In the genomic region with DNA sequence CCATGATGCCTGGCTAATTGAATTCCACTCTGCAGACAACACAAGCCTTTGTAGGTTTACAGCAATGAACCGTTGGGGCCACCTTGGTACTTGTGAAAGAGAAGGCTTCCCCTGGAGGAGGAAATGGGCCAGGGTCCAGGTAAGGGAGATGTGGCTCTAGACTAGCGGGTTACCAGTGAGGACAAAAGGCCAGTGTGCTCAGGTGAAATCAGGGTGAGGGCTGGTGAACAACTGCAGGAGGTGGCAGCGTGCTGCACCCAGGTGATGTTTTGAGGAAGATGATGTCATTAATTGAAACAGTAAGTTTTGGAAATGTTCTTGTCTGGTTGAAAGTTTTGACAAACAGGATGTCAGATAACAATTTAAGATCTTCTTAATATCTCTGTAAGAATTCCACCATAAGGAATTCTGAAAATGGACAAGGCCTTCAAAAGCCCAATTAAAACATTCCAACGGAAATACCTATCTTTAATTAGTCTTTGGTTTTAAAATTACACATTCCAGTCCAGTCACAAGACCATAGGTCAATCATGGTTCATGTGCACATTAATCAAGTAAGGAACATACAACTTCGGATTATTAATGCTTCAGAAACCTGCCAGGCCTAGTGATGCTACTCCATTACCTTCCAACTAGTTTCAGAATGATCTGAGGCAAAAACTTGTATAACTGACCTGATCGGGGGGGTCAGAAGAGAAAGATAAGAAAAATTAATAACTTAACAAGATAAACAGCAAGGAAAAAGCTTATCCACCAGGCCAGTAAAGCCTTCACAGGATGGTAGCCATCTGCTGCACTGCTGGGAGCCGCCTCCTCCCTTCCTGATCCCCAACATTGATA, we compare ENCODE assay signal across 31 cellular contexts. TPM values are rescaled to one million over a fixed set of nuclear protein-coding genes. Genes with fewer than 3 reads are reported as not detected.
DNase-seq lines count a peak whose midpoint lies in the region; ATAC-seq, FAIRE-seq and TF ChIP-seq lines count a peak whose summit lies in the region.
"Had no signal": no experiment of that assay in that cellular context is flagged by ENCODE, and none has a peak within 500 bp of the region (broad histone marks: within the 10 kb centered on the region; RNA-seq: fewer than 3 reads in every experiment).

No MANE protein-coding gene starts in this region.

- peak; percentile 70 for ATAC-seq in left ventricle myocardium superior
- ATAC-seq in HepG2 = no peak
- no peak for ATAC-seq in esophagus mucosa
- ATAC-seq in HG03045 (IDR thresholded peaks at IDR 0.05; ENCODE audit: unreplicated experiment) = no peak
- ATAC-seq in upper lobe of left lung (ENCODE audit: low FRiP score in 2 of 2) = no peak
- ATAC-seq: activated CD8-positive, alpha-beta memory T cell treated with anti-CD3 and anti-CD28 coated beads, Interleukin-2, amount 10 ng/mL, durations not matched to agents 7 days and 5 days; naive thymus-derived CD4-positive, alpha-beta T cell had no signal

- H3K4me2 ChIP-seq in HepG2 (ENCODE audit: low read depth, low read length) = no peak overlapping the region
- H3K4me2 ChIP-seq: KMS-11 had no signal

- H3K27ac ChIP-seq in HepG2 (ENCODE audit: extremely low read length, insufficient read depth, low read length) (no peak overlapping the region), upper lobe of left lung (no peak overlapping the region)
- H3K27ac ChIP-seq: KMS-11, ovary, sigmoid colon had no signal

- H3K9me3 Mint-ChIP-seq in activated CD4-positive, alpha-beta memory T cell treated with anti-CD3 and anti-CD28 coated beads, Interleukin-2, amount 10 ng/mL, durations not matched to agents 7 days and 5 days = peaks cover 16% of the 10 kb centered on the region

- H3K27me3 Mint-ChIP-seq in activated CD4-positive, alpha-beta memory T cell treated with anti-CD3 and anti-CD28 coated beads, Interleukin-2, amount 10 ng/mL, durations not matched to agents 7 days and 5 days = no peaks in the 10 kb centered on the region
- H3K27me3 Mint-ChIP-seq: activated CD8-positive, alpha-beta memory T cell treated with anti-CD3 and anti-CD28 coated beads, Interleukin-2, amount 10 ng/mL, durations not matched to agents 7 days and 5 days; activated naive CD4-positive, alpha-beta T cell treated with anti-CD3 and anti-CD28 coated beads, Interleukin-2, amount 10 ng/mL, durations not matched to agents 7 days and 5 days; memory B cell; naive thymus-derived CD4-positive, alpha-beta T cell had no signal

- no peaks in the 10 kb centered on the region for H3K4me1 ChIP-seq in HepG2 (ENCODE audit: insufficient read depth, low read length)
- H3K4me1 ChIP-seq in upper lobe of left lung = no peaks in the 10 kb centered on the region
- H3K4me1 ChIP-seq: sigmoid colon had no signal

- no peak overlapping the region for H3K4me3 Mint-ChIP-seq in activated CD4-positive, alpha-beta memory T cell treated with anti-CD3 and anti-CD28 coated beads, Interleukin-2, amount 10 ng/mL, durations not matched to agents 7 days and 5 days
- H3K4me3 Mint-ChIP-seq: activated CD8-positive, alpha-beta memory T cell treated with anti-CD3 and anti-CD28 coated beads, Interleukin-2, amount 10 ng/mL, durations not matched to agents 7 days and 5 days; activated naive CD4-positive, alpha-beta T cell treated with anti-CD3 and anti-CD28 coated beads, Interleukin-2, amount 10 ng/mL, durations not matched to agents 7 days and 5 days; CD14-positive monocyte; H9; memory B cell; T-helper 1 cell treated with Interleukin-12 subunit alpha and Interleukin-12 subunit beta and Interleukin-4 antibody, amounts not matched to agents 30 μg/mL and 1 μg/mL, for 36 hours had no signal

- DNase-seq in left ventricle myocardium superior (no peak), cardiac septum (ENCODE audit: low spot score) (no peak), SW480 (ENCODE audit: low spot score) (peak; percentile 9), HepG2 (ENCODE audit: low spot score) (no peak), upper lobe of left lung (no peak)
- no peak for DNase-seq in activated CD4-positive, alpha-beta memory T cell treated with anti-CD3 and anti-CD28 coated beads, Interleukin-2, amount 10 ng/mL, durations not matched to agents 7 days and 5 days
- DNase-seq: activated CD4-positive, alpha-beta T cell treated with anti-CD3 and anti-CD28 coated beads for 4 hours; activated CD8-positive, alpha-beta memory T cell treated with anti-CD3 and anti-CD28 coated beads, Interleukin-2, amount 10 ng/mL, durations not matched to agents 7 days and 5 days; activated naive CD4-positive, alpha-beta T cell treated with anti-CD3 and anti-CD28 coated beads, Interleukin-2, amount 10 ng/mL, durations not matched to agents 7 days and 5 days; aorta; cerebellar nuclear complex; erythroblast; H9; hypothalamus; MV-4-11; naive thymus-derived CD4-positive, alpha-beta T cell; NCI-H1694 treated with DMSO at 0.1 percent for 48 hours; NCI-H526 treated with DMSO at 0.1 percent for 48 hours; ovary; SHP77 treated with DMSO at 0.1 percent for 48 hours; sigmoid colon had no signal

- in situ Hi-C loops in HepG2 (cut with HindIII; ENCODE audit: extremely low pct_ligation_motif_present, low pct_unique_long_range_greater_than_20kb) = no loop called here

- no peak overlapping the region for H3K4me3 ChIP-seq in HepG2 (replicated peaks in 1 of 3; ENCODE audit: insufficient read depth in 1 of 3, low read depth in 2 of 3, low read length in 3 of 3)
- no peak overlapping the region for H3K4me3 ChIP-seq in upper lobe of left lung
- H3K4me3 ChIP-seq: ovary, sigmoid colon had no signal

- TF ChIP-seq CTCF in HepG2 (CRISPR knock-in tag; IDR thresholded peaks at IDR 0.05) (no peak), upper lobe of left lung (IDR thresholded peaks at IDR 0.05) (no peak)

- H4K20me1 ChIP-seq in HepG2 (ENCODE audit: insufficient read depth, low read length) = no peaks in the 10 kb centered on the region

- POLR2A ChIA-PET in HepG2 (lab: Yijun Ruan, JAX) = no interaction called here
- POLR2A ChIA-PET in activated CD4-positive, alpha-beta memory T cell treated with anti-CD3 and anti-CD28 coated beads, Interleukin-2, amount 10 ng/mL, durations not matched to agents 7 days and 5 days (lab: Charles Lee) = no interaction called here

- H3K4me1 Mint-ChIP-seq in activated CD4-positive, alpha-beta memory T cell treated with anti-CD3 and anti-CD28 coated beads, Interleukin-2, amount 10 ng/mL, durations not matched to agents 7 days and 5 days = peaks cover 5% of the 10 kb centered on the region
- H3K4me1 Mint-ChIP-seq: CD14-positive monocyte had no signal

- H3K27ac Mint-ChIP-seq in activated CD4-positive, alpha-beta memory T cell treated with anti-CD3 and anti-CD28 coated beads, Interleukin-2, amount 10 ng/mL, durations not matched to agents 7 days and 5 days = no peak overlapping the region
- H3K27ac Mint-ChIP-seq: activated CD8-positive, alpha-beta memory T cell treated with anti-CD3 and anti-CD28 coated beads, Interleukin-2, amount 10 ng/mL, durations not matched to agents 7 days and 5 days; activated naive CD4-positive, alpha-beta T cell treated with anti-CD3 and anti-CD28 coated beads, Interleukin-2, amount 10 ng/mL, durations not matched to agents 7 days and 5 days; H9; memory B cell; T-helper 1 cell treated with Interleukin-12 subunit alpha and Interleukin-12 subunit beta and Interleukin-4 antibody, amounts not matched to agents 30 μg/mL and 1 μg/mL, for 36 hours had no signal

- H3K9me3 ChIP-seq in HepG2 (ENCODE audit: low read length) (peaks cover 26% of the 10 kb centered on the region), upper lobe of left lung (peaks cover 0 to 8% (median 7%) of the 10 kb centered on the region in 4 donors)
- H3K9me3 ChIP-seq: ovary, sigmoid colon had no signal

- TF ChIP-seq POLR2A in HepG2 (IDR thresholded peaks at IDR 0.05; ENCODE audit: insufficient read depth in 1 of 2, low read depth in 2 of 2, low read length in 2 of 2) (no peak), upper lobe of left lung (IDR thresholded peaks at IDR 0.05) (no peak)

- no peak for TF ChIP-seq RAD21 in HepG2 (CRISPR knock-in tag; IDR thresholded peaks at IDR 0.05)

- no peak overlapping the region for H2AFZ ChIP-seq in HepG2 (ENCODE audit: low read length)

- no TSS peak for BruUV-seq in HepG2 (replicated peaks; lab: Mats Ljungman, UMichigan)

- FAIRE-seq in HepG2 (lab: Jason Lieb, UNC) = no peak
- FAIRE-seq: frontal cortex, GM18507, keratinocyte had no signal

- H3K9ac ChIP-seq in HepG2 (ENCODE audit: insufficient read depth, low read depth, low read length) = no peak overlapping the region
- H3K9ac ChIP-seq: KMS-11 had no signal

- no peak for TF ChIP-seq EP300 in HepG2 (IDR thresholded peaks at IDR 0.05; ENCODE audit: low read depth in 2 of 2, low read length in 2 of 2)
- no peak for TF ChIP-seq EP300 in HepG2 (CRISPR knock-in tag; IDR thresholded peaks at IDR 0.05; ENCODE audit: borderline replicate concordance)
- no peak for TF ChIP-seq EP300 in upper lobe of left lung (IDR thresholded peaks at IDR 0.05)

- no peaks in the 10 kb centered on the region for H3K36me3 ChIP-seq in HepG2 (replicated peaks in 1 of 2; ENCODE audit: control insufficient read depth in 1 of 2, insufficient read depth in 2 of 2, low read length in 2 of 2)
- peaks cover 0 to 6% (median 0%) of the 10 kb centered on the region in 4 donors for H3K36me3 ChIP-seq in upper lobe of left lung
- H3K36me3 ChIP-seq: ovary had no signal

- intact Hi-C loops in left ventricle myocardium superior (cut with micrococcal nuclease) (no loop called here), cardiac septum (cut with DNase I) (no loop called here), HepG2 (cut with micrococcal nuclease; ENCODE audit: unreplicated experiment) (no loop called here)

- peaks cover 29% of the 10 kb centered on the region for H3K36me3 Mint-ChIP-seq in activated CD4-positive, alpha-beta memory T cell treated with anti-CD3 and anti-CD28 coated beads, Interleukin-2, amount 10 ng/mL, durations not matched to agents 7 days and 5 days (ENCODE audit: low read depth)
- H3K36me3 Mint-ChIP-seq: CD14-positive monocyte had no signal

- H3K79me2 ChIP-seq in HepG2 (ENCODE audit: insufficient read depth, low read length) = no peaks in the 10 kb centered on the region

- 4% methylated on average over 7 of the region's 7 CpGs for WGBS in HepG2 (ENCODE audit: low lambda C conversion rate)
- WGBS in upper lobe of left lung, 2 donors = 64 to 75% methylated on average over 7 of the region's 7 CpGs

- CTCF ChIA-PET in HepG2 (lab: Yijun Ruan, JAX; ENCODE audit: low intra/inter-chr PET ratio, low total read pairs) = no interaction called here
- CTCF ChIA-PET in activated CD4-positive, alpha-beta memory T cell treated with anti-CD3 and anti-CD28 coated beads, Interleukin-2, amount 10 ng/mL, durations not matched to agents 7 days and 5 days (lab: Charles Lee) = no interaction called here

- H3K27me3 ChIP-seq in HepG2 (ENCODE audit: control insufficient read depth in 1 of 2, insufficient read depth in 2 of 2, low read length in 2 of 2) (peaks cover 0 to 6% of the 10 kb centered on the region in 2 experiments; a peak in 2 of 5 replicates), upper lobe of left lung (no peaks in the 10 kb centered on the region)
- H3K27me3 ChIP-seq: ovary, sigmoid colon had no signal

RNA-seq across cellular contexts. Expression of gene SDR42E1, which starts 6.4 kb away (rescaled TPM):
- 0.92 TPM for total RNA-seq in left ventricle myocardium superior
- 0.22 TPM for total RNA-seq in cardiac septum
- total RNA-seq in HepG2 (2016; rRNA removed; fragmentation: Illumina TruSeq; extraction: Trizol) = 0.01 and 0.13 TPM in 2 replicates
- not detected in 2 replicates for total RNA-seq in HepG2 (2016; cell fraction: cytosol; rRNA removed; fragmentation: Illumina TruSeq; extraction: Trizol; ENCODE audit: low read depth)
- total RNA-seq in HepG2 (2016; cell fraction: insoluble cytoplasmic fraction; rRNA removed; fragmentation: Illumina TruSeq; extraction: Trizol) = 0.09 and 0.39 TPM in 2 replicates
- total RNA-seq in HepG2 (2016; cell fraction: membrane; rRNA removed; fragmentation: Illumina TruSeq; extraction: Trizol) = under 0.01 and 0.09 TPM in 2 replicates
- 0.03 TPM in 1 of 2 replicates, not detected in the other for total RNA-seq in HepG2 (2016; cell fraction: nucleus; rRNA removed; fragmentation: Illumina TruSeq; extraction: Trizol)
- 0.01 TPM in 1 of 2 replicates, not detected in the other for polyA plus RNA-seq in HepG2 (2011; rRNA removed)
- under 0.01 TPM in 1 of 2 replicates, not detected in the other for polyA plus RNA-seq in HepG2 (2011; cell fraction: cytosol; rRNA removed)
- polyA plus RNA-seq in HepG2 (2011; cell fraction: nucleus; rRNA removed) = 0.02 TPM in 2 replicates
- polyA plus RNA-seq in HepG2 (2012) = 0.01 TPM in 1 of 2 replicates, not detected in the other
- not detected in 2 replicates for polyA plus RNA-seq in HepG2 (2016; cell fraction: cytosol; fragmentation: Illumina TruSeq; extraction: Trizol; ENCODE audit: low read depth)
- polyA plus RNA-seq in HepG2 (2016; cell fraction: insoluble cytoplasmic fraction; fragmentation: Illumina TruSeq; extraction: Trizol; ENCODE audit: low read depth) = 0.11 TPM in 2 replicates
- 0.07 TPM in 1 of 2 replicates, not detected in the other for polyA plus RNA-seq in HepG2 (2016; cell fraction: membrane; fragmentation: Illumina TruSeq; extraction: Trizol; ENCODE audit: low read depth)
- polyA plus RNA-seq in HepG2 (2016; cell fraction: nucleus; fragmentation: Illumina TruSeq; extraction: Trizol; ENCODE audit: insufficient read depth, low read depth) = not detected in 2 replicates
- not detected in 2 replicates for polyA minus RNA-seq in HepG2 (2011; rRNA and poly(A)+ RNA removed; ENCODE audit: low replicate concordance)
- polyA minus RNA-seq in HepG2 (2011; cell fraction: cytosol; rRNA and poly(A)+ RNA removed) = not detected in 2 replicates
- not detected in 2 replicates for polyA minus RNA-seq in HepG2 (2011; cell fraction: nucleus; rRNA and poly(A)+ RNA removed)
- 14.5 TPM for total RNA-seq in esophagus mucosa
- total RNA-seq in upper lobe of left lung = 1 to 10 TPM; 2.1 to 5.7 (median 4.1) TPM
- total RNA-seq in activated CD4-positive, alpha-beta memory T cell treated with anti-CD3 and anti-CD28 coated beads, Interleukin-2, amount 10 ng/mL, durations not matched to agents 7 days and 5 days = 1 to 10 TPM; 5.8 to 5.9 TPM
- total RNA-seq: G401, H9 had no signal
- polyA plus RNA-seq: CD14-positive monocyte had no signal

RNA-seq across cellular contexts. Expression of gene HSD17B2, which starts 30.2 kb away (rescaled TPM):
- not detected for total RNA-seq in left ventricle myocardium superior
- total RNA-seq in cardiac septum = not detected
- total RNA-seq in HepG2 (2016; rRNA removed; fragmentation: Illumina TruSeq; extraction: Trizol) = 20.4 and 26.3 TPM in 2 replicates
- 8.1 and 10.8 TPM in 2 replicates for total RNA-seq in HepG2 (2016; cell fraction: cytosol; rRNA removed; fragmentation: Illumina TruSeq; extraction: Trizol; ENCODE audit: low read depth)
- 17.1 and 26.5 TPM in 2 replicates for total RNA-seq in HepG2 (2016; cell fraction: insoluble cytoplasmic fraction; rRNA removed; fragmentation: Illumina TruSeq; extraction: Trizol)
- total RNA-seq in HepG2 (2016; cell fraction: membrane; rRNA removed; fragmentation: Illumina TruSeq; extraction: Trizol) = 14.2 and 15.4 TPM in 2 replicates
- total RNA-seq in HepG2 (2016; cell fraction: nucleus; rRNA removed; fragmentation: Illumina TruSeq; extraction: Trizol) = 20.3 and 26.6 TPM in 2 replicates
- 69.3 and 70.7 TPM in 2 replicates for polyA plus RNA-seq in HepG2 (2011; rRNA removed)
- 63.0 and 86.7 TPM in 2 replicates for polyA plus RNA-seq in HepG2 (2011; cell fraction: cytosol; rRNA removed)
- 25.9 and 29.8 TPM in 2 replicates for polyA plus RNA-seq in HepG2 (2011; cell fraction: nucleus; rRNA removed)
- 99.3 and 106 TPM in 2 replicates for polyA plus RNA-seq in HepG2 (2012)
- 10.6 and 11.5 TPM in 2 replicates for polyA plus RNA-seq in HepG2 (2016; cell fraction: cytosol; fragmentation: Illumina TruSeq; extraction: Trizol; ENCODE audit: low read depth)
- 19.6 and 20.2 TPM in 2 replicates for polyA plus RNA-seq in HepG2 (2016; cell fraction: insoluble cytoplasmic fraction; fragmentation: Illumina TruSeq; extraction: Trizol; ENCODE audit: low read depth)
- 13.1 and 14.3 TPM in 2 replicates for polyA plus RNA-seq in HepG2 (2016; cell fraction: membrane; fragmentation: Illumina TruSeq; extraction: Trizol; ENCODE audit: low read depth)
- polyA plus RNA-seq in HepG2 (2016; cell fraction: nucleus; fragmentation: Illumina TruSeq; extraction: Trizol; ENCODE audit: insufficient read depth, low read depth) = 30.1 and 31.0 TPM in 2 replicates
- 150 TPM in 1 of 2 replicates, not detected in the other for polyA minus RNA-seq in HepG2 (2011; rRNA and poly(A)+ RNA removed; ENCODE audit: low replicate concordance)
- polyA minus RNA-seq in HepG2 (2011; cell fraction: cytosol; rRNA and poly(A)+ RNA removed) = 38.6 and 54.8 TPM in 2 replicates
- polyA minus RNA-seq in HepG2 (2011; cell fraction: nucleus; rRNA and poly(A)+ RNA removed) = 77.4 and 89.1 TPM in 2 replicates
- 1.7 TPM for total RNA-seq in esophagus mucosa
- 1 to 10 TPM in 2 of 6 donors, under 1 TPM in 2, not detected in 2; 0.49 to 2.0 (median 1.4) TPM for total RNA-seq in upper lobe of left lung
- not detected for total RNA-seq in activated CD4-positive, alpha-beta memory T cell treated with anti-CD3 and anti-CD28 coated beads, Interleukin-2, amount 10 ng/mL, durations not matched to agents 7 days and 5 days
- total RNA-seq: activated CD8-positive, alpha-beta memory T cell treated with anti-CD3 and anti-CD28 coated beads, Interleukin-2, amount 10 ng/mL, durations not matched to agents 7 days and 5 days; aorta; H9; naive thymus-derived CD4-positive, alpha-beta T cell; sigmoid colon had no signal
- polyA plus RNA-seq: CD14-positive monocyte; naive thymus-derived CD4-positive, alpha-beta T cell had no signal
